24 cellular contexts compared by ENCODE assay signal in genomic region chr5:146820987-146821386, GRCh38. TPM values are rescaled to one million over a fixed set of nuclear protein-coding genes. Genes with fewer than 3 reads are reported as not detected.
DNase-seq lines count a peak whose midpoint lies in the region; ATAC-seq, FAIRE-seq and TF ChIP-seq lines count a peak whose summit lies in the region.
"Had no signal": no experiment of that assay in that cellular context is flagged by ENCODE, and none has a peak within 500 bp of the region (broad histone marks: within the 10 kb centered on the region; RNA-seq: fewer than 3 reads in every experiment).

No MANE protein-coding gene starts in this region.

- H3K9me3 Mint-ChIP-seq in H9 = no peaks in the 10 kb centered on the region
- H3K9me3 Mint-ChIP-seq: CD4-positive, alpha-beta T cell; CD8-positive, alpha-beta T cell had no signal

- CTCF ChIA-PET in H1 (lab: Charles Lee; ENCODE audit: partially characterized antibody) = no interaction called here

- no peak for TF ChIP-seq POLR2A in H1 (IDR thresholded peaks at IDR 0.05; ENCODE audit: control extremely low read depth in 1 of 2, low read depth in 2 of 2, low read length in 2 of 2)

- no peak overlapping the region for H2BK15ac ChIP-seq in H9 (ENCODE audit: low read depth, low read length)
- H2BK15ac ChIP-seq in H1 (ENCODE audit: low read length) = peak overlapping the region; percentile 48; the same call in 1 of the 2 replicates

- peak; percentile 81 for FAIRE-seq in HTR-8/SVneo (lab: Jason Lieb, UNC)
- FAIRE-seq in H1 (lab: Jason Lieb, UNC) = no peak
- FAIRE-seq: A204.1, G401.6, GM12891, GM19239 had no signal

- H3K27me3 Mint-ChIP-seq in H9 (ENCODE audit: low read depth) = no peaks in the 10 kb centered on the region
- H3K27me3 Mint-ChIP-seq: B cell; CD4-positive, alpha-beta T cell had no signal

- H3K4me2 ChIP-seq in H9 (ENCODE audit: insufficient read depth, insufficient read length, low read length) (no peak overlapping the region), H1 (ENCODE audit: insufficient read depth in 1 of 2, low read depth in 2 of 2, low read length in 2 of 2) (no peak overlapping the region)
- H3K4me2 ChIP-seq: BLaER1 treated with 17β-estradiol and CSF1 and Interleukin-3, amounts not matched to agents 10 nM and 100 nM had no signal

- no peak for ATAC-seq in GM18858 (IDR thresholded peaks at IDR 0.05; ENCODE audit: unreplicated experiment)
- no peak for ATAC-seq in GM18861 (IDR thresholded peaks at IDR 0.05; ENCODE audit: unreplicated experiment)
- ATAC-seq: CD8-positive, alpha-beta T cell had no signal

- H3K27ac ChIP-seq in H9 (ENCODE audit: insufficient read length, low read depth, low read length) = no peak overlapping the region
- no peak overlapping the region for H3K27ac ChIP-seq in H1 (ENCODE audit: low read depth, low read length)
- H3K27ac ChIP-seq: BLaER1 treated with 17β-estradiol and CSF1 and Interleukin-3, amounts not matched to agents 10 nM and 100 nM; C4-2B had no signal

- H3K56ac ChIP-seq in H9 (ENCODE audit: insufficient read length, low read depth, low read length) (no peak overlapping the region), H1 (replicated peaks; ENCODE audit: insufficient read length, low read depth, low read length) (no peak overlapping the region)

- no CpG with 5 or more reads among the region's 3 CpGs for WGBS in H9 (ENCODE audit: extremely low coverage, insufficient read length, low lambda C conversion rate)
- 97% methylated on average over 3 of the region's 3 CpGs; no CpG with 5 or more reads in 1 of the 2 experiments for WGBS in H1 (ENCODE audit: extremely low coverage in 1 of 2, insufficient coverage in 1 of 2, insufficient read length in 1 of 2, insufficient replicate concordance in 2 of 2, low coverage in 1 of 2, low lambda C conversion rate in 2 of 2, missing lambda C conversion rate in 1 of 2), 2 experiments

- H3K9me3 ChIP-seq in H9 (ENCODE audit: control insufficient read depth, low read depth, low read length) (no peaks in the 10 kb centered on the region), H1 (ENCODE audit: insufficient read depth in 2 of 2, low read depth in 1 of 2, low read length in 1 of 2) (no peaks in the 10 kb centered on the region; a peak in 1 of 4 replicates)
- H3K9me3 ChIP-seq: BLaER1 treated with 17β-estradiol and CSF1 and Interleukin-3, amounts not matched to agents 10 nM and 100 nM; Caco-2 had no signal

- H3K4me3 ChIP-seq in H1 (ENCODE audit: extremely low read depth in 1 of 4, insufficient read depth in 2 of 4, low read depth in 3 of 4, low read length in 4 of 4) = no peak overlapping the region
- H3K4me3 ChIP-seq: BLaER1 treated with 17β-estradiol and CSF1 and Interleukin-3, amounts not matched to agents 10 nM and 100 nM had no signal

- H3K79me2 ChIP-seq in H9 (ENCODE audit: insufficient read depth, low read length) = no peaks in the 10 kb centered on the region
- H3K79me2 ChIP-seq in H1 (ENCODE audit: control insufficient read depth in 1 of 2, insufficient read depth in 2 of 2, low read length in 2 of 2) = no peaks in the 10 kb centered on the region

- H3K27me3 ChIP-seq in H9 (ENCODE audit: insufficient read depth, low read length) (no peaks in the 10 kb centered on the region), H1 (replicated peaks in 1 of 4; ENCODE audit: control insufficient read depth in 3 of 4, extremely low read depth in 1 of 4, insufficient read depth in 3 of 4, low read length in 3 of 4) (no peaks in the 10 kb centered on the region)
- H3K27me3 ChIP-seq: BLaER1 treated with 17β-estradiol and CSF1 and Interleukin-3, amounts not matched to agents 10 nM and 100 nM had no signal

- H4K91ac ChIP-seq in H9 (ENCODE audit: insufficient read length, low read depth, low read length) = peak overlapping the region; percentile 90
- H4K91ac ChIP-seq in H1 (replicated peaks; ENCODE audit: insufficient read length, low read length) = peak overlapping the region; percentile 25

- H2BK12ac ChIP-seq in H9 (ENCODE audit: insufficient read length, low read depth, low read length) (no peak overlapping the region), H1 (ENCODE audit: low read depth, low read length) (peak overlapping the region; percentile 82; the same call in 1 of the 2 replicates)

- no peaks in the 10 kb centered on the region for H3K36me3 ChIP-seq in H1 (ENCODE audit: control insufficient read depth in 2 of 4, insufficient read depth in 4 of 4, low read length in 3 of 4)
- H3K36me3 ChIP-seq: BLaER1 treated with 17β-estradiol and CSF1 and Interleukin-3, amounts not matched to agents 10 nM and 100 nM had no signal

- H3K14ac ChIP-seq in H9 (ENCODE audit: insufficient read depth, low read length) (no peak overlapping the region), H1 (ENCODE audit: insufficient read length) (no peak overlapping the region)

- H3K4me1 ChIP-seq in H9 (ENCODE audit: insufficient read depth, low read length) (peaks cover 7% of the 10 kb centered on the region; the same call in 1 of the 2 replicates), H1 (replicated peaks in 1 of 4; ENCODE audit: control insufficient read depth in 3 of 4, insufficient read depth in 4 of 4, low read length in 3 of 4) (peaks cover 0 to 8% (median 3%) of the 10 kb centered on the region in 4 experiments; a peak in 2 of 7 replicates)
- H3K4me1 ChIP-seq: BLaER1 treated with 17β-estradiol and CSF1 and Interleukin-3, amounts not matched to agents 10 nM and 100 nM; Caco-2 had no signal

- H3K23me2 ChIP-seq in H9 (ENCODE audit: insufficient read length, low read depth, low read length, poor library complexity, severe bottlenecking) = no peaks in the 10 kb centered on the region
- no peaks in the 10 kb centered on the region for H3K23me2 ChIP-seq in H1 (ENCODE audit: low read depth, low read length)

- H2BK20ac ChIP-seq in H9 (ENCODE audit: low read depth, low read length, poor library complexity, severe bottlenecking) (no peak overlapping the region), H1 (ENCODE audit: low read length) (no peak overlapping the region)

- H2BK5ac ChIP-seq in H9 (ENCODE audit: insufficient read length, low read length) (no peak overlapping the region), H1 (ENCODE audit: low read depth, low read length) (no peak overlapping the region)

- no peak for DNase-seq in H9
- DNase-seq in HTR-8/SVneo (ENCODE audit: insufficient read length, low spot score) = no peak
- DNase-seq in H1 (ENCODE audit: low read depth in 1 of 2, low spot score in 2 of 2) = no peak
- no peak for DNase-seq in AG20443 (ENCODE audit: low spot score)
- DNase-seq: 8988T; ACHN; AML-193; Caco-2; Calu3; CD4-positive, alpha-beta T cell; CD8-positive, alpha-beta T cell; DMS79 treated with DMSO at 0.1 percent for 48 hours; GF-D8 had no signal

- H2AK5ac ChIP-seq in H9 (ENCODE audit: insufficient read length, low read length) (no peak overlapping the region), H1 (ENCODE audit: low read depth, low read length) (no peak overlapping the region; the same call in 1 of the 2 replicates)

- no peak overlapping the region for H3T11ph ChIP-seq in H9 (ENCODE audit: low read length)

- TF ChIP-seq RAD21 in H1 (IDR thresholded peaks at IDR 0.05 in 1 of 2, conservative IDR thresholded peaks at IDR 0.05 in 1 of 2; ENCODE audit: low read depth in 2 of 2, low read length in 2 of 2) = no peak

- H3K79me1 ChIP-seq in H9 (ENCODE audit: insufficient read depth, low read depth, low read length, poor library complexity, severe bottlenecking) (no peaks in the 10 kb centered on the region), H1 (ENCODE audit: low read depth, low read length) (no peaks in the 10 kb centered on the region)

- TF ChIP-seq EP300 in H1 (IDR thresholded peaks at IDR 0.05; ENCODE audit: borderline replicate concordance in 1 of 2, low read depth in 2 of 2, low read length in 2 of 2) = no peak

- no peak overlapping the region for H3K4me3 Mint-ChIP-seq in H9
- H3K4me3 Mint-ChIP-seq: B cell; CD4-positive, alpha-beta T cell; CD8-positive, alpha-beta T cell had no signal

- H3K23ac ChIP-seq in H9 (ENCODE audit: insufficient read length, low read depth, low read length) (no peak overlapping the region), H1 (ENCODE audit: insufficient read length) (no peak overlapping the region)

- POLR2A ChIA-PET in H1 (lab: Charles Lee; ENCODE audit: partially characterized antibody) = no interaction called here

- H3K18ac ChIP-seq in H9 (ENCODE audit: insufficient read length, low read depth, low read length) (no peak overlapping the region), H1 (ENCODE audit: extremely low read depth, low read length) (no peak overlapping the region)

- H3K9ac ChIP-seq in H9 (ENCODE audit: extremely low read depth, insufficient read length, low read length) (no peak overlapping the region), H1 (replicated peaks in 1 of 4; ENCODE audit: extremely low read depth in 1 of 4, low read depth in 3 of 4, low read length in 3 of 4) (no peak overlapping the region)
- H3K9ac ChIP-seq: BLaER1 treated with 17β-estradiol and CSF1 and Interleukin-3, amounts not matched to agents 10 nM and 100 nM had no signal

- no peak overlapping the region for H3K27ac Mint-ChIP-seq in H9
- H3K27ac Mint-ChIP-seq: B cell; CD4-positive, alpha-beta T cell; CD8-positive, alpha-beta T cell had no signal

- H2AFZ ChIP-seq in H9 (ENCODE audit: low read length) (no peak overlapping the region), H1 (ENCODE audit: low read length) (no peak overlapping the region)

- H4K8ac ChIP-seq in H9 (replicated peaks; ENCODE audit: insufficient read length, low read depth, low read length) = peak overlapping the region; percentile 86
- no peak overlapping the region for H4K8ac ChIP-seq in H1 (ENCODE audit: extremely low read depth, insufficient read depth, low read length)

- H3K4ac ChIP-seq in H9 (ENCODE audit: low read depth, low read length) (no peak overlapping the region), H1 (replicated peaks; ENCODE audit: insufficient read length, low read depth, low read length) (no peak overlapping the region)

- peaks cover 16 to 17% of the 10 kb centered on the region in 2 experiments for H3K4me1 Mint-ChIP-seq in H9
- H3K4me1 Mint-ChIP-seq: B cell had no signal

- H4K5ac ChIP-seq in H9 (ENCODE audit: insufficient read length, low read depth, low read length) (no peak overlapping the region), H1 (ENCODE audit: insufficient read length, low read depth, low read length) (no peak overlapping the region)

- no peaks in the 10 kb centered on the region for H3K36me3 Mint-ChIP-seq in H9 (ENCODE audit: insufficient read depth in 1 of 3, low read depth in 3 of 3)
- H3K36me3 Mint-ChIP-seq: CD8-positive, alpha-beta T cell had no signal

- H2BK120ac ChIP-seq in H9 (ENCODE audit: low read depth, low read length, poor library complexity, severe bottlenecking) = no peak overlapping the region
- H2BK120ac ChIP-seq in H1 (replicated peaks; ENCODE audit: low read depth, low read length) = no peak overlapping the region

- no peaks in the 10 kb centered on the region for H4K20me1 ChIP-seq in H9 (ENCODE audit: control insufficient read depth, insufficient read depth, insufficient read length)
- H4K20me1 ChIP-seq in H1 (replicated peaks in 1 of 2; ENCODE audit: control insufficient read depth in 1 of 2, insufficient read depth in 2 of 2, low read length in 2 of 2) = no peaks in the 10 kb centered on the region
- H4K20me1 ChIP-seq: BLaER1 treated with 17β-estradiol and CSF1 and Interleukin-3, amounts not matched to agents 10 nM and 100 nM had no signal

- TF ChIP-seq CTCF in H9 (conservative IDR thresholded peaks at IDR 0.05) (no peak), H1 (IDR thresholded peaks at IDR 0.05; ENCODE audit: control extremely low read depth in 1 of 3, insufficient read depth in 1 of 3, low read depth in 1 of 3, low read length in 3 of 3) (no peak)

RNA-seq across cellular contexts. Expression of gene PPP2R2B, which starts 57.6 kb away (rescaled TPM):
- total RNA-seq in H9 (2021) = 14.3 and 15.2 TPM in 2 replicates
- total RNA-seq in H1 (2021; fragmentation: NEBNext Ultra II Directional; extraction: Animal tissue kit (Norgen Biotek cat#: 25700)) = 36.6 and 37.1 TPM in 2 replicates
- 20.0 and 21.1 TPM in 2 replicates for polyA plus RNA-seq in H1 (2011; rRNA removed)
- 25.3 TPM for polyA plus RNA-seq in H1 (2011; cell fraction: cytosol; rRNA removed)
- polyA plus RNA-seq in H1 (2011; cell fraction: nucleus; rRNA removed) = 18.5 TPM
- polyA plus RNA-seq in H1 (2012, experiment 1 of 2) = 24.5 to 31.1 TPM (median 26.8 TPM) in 4 replicates
- 7.5 TPM for polyA plus RNA-seq in H1 (2012, experiment 2 of 2)
- polyA plus RNA-seq in H1 (2013, experiment 1 of 2) = 18.0 TPM
- polyA plus RNA-seq in H1 (2013, experiment 2 of 2) = 18.5 TPM
- 18.9 and 22.2 TPM in 2 replicates for polyA minus RNA-seq in H1 (2011; rRNA and poly(A)+ RNA removed)
- polyA minus RNA-seq in H1 (2011; cell fraction: cytosol; rRNA and poly(A)+ RNA removed) = 23.0 TPM
- 66.9 TPM for polyA minus RNA-seq in H1 (2011; cell fraction: nucleus; rRNA and poly(A)+ RNA removed)
- total RNA-seq: A673, B cell, Calu3 had no signal
- polyA plus RNA-seq: AG04450 had no signal
